26 cellular contexts compared by ENCODE assay signal in the genomic region with DNA sequence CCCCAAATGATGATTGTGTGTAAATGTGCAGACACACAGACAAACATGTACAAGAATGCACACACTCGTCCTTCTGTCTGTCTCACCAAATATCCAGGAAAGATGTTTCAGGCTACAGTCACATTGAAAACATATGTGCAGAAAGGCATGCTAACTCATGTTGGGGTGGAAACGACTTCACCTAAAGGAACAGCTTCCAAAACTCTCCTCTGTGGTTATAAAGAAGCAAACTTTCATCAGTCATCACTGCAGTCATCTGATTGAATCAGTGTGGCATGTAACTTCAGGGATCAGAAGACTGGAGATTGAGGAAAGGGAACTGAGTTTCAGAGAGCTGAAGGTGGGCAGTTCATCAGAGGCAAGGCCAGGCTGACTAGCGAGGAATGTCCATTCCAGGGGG.
"Had no signal": no experiment of that assay in that cellular context is flagged by ENCODE, and none has a peak within 500 bp of the region (broad histone marks: within the 10 kb centered on the region; RNA-seq: fewer than 3 reads in every experiment).

No MANE protein-coding gene starts in this region.

- H3K36me3 ChIP-seq: heart right ventricle, lower lobe of right lung, neutrophil, ovary, prostate gland, spleen, upper lobe of right lung had no signal

- H3K27ac ChIP-seq: heart right ventricle, lower lobe of right lung, neutrophil, ovary, prostate gland, spleen, upper lobe of right lung had no signal

- H3K4me3 ChIP-seq: heart right ventricle, lower lobe of right lung, ovary, prostate gland, spleen, upper lobe of right lung had no signal

- ATAC-seq: activated CD8-positive, alpha-beta memory T cell treated with anti-CD3 and anti-CD28 coated beads, Interleukin-2, amount 10 ng/mL, durations not matched to agents 7 days and 5 days; esophagus mucosa; heart right ventricle; left lobe of liver; lower lobe of right lung; naive thymus-derived CD4-positive, alpha-beta T cell; stimulated activated naive CD8-positive, alpha-beta T cell treated with anti-CD3 and anti-CD28 coated beads, Interleukin-15, Interleukin-2, amounts not matched to agents 100 U/mL and 50 U/mL, for 24 hours; T-helper 17 cell; upper lobe of right lung had no signal

- H3K27ac Mint-ChIP-seq: activated CD4-positive, alpha-beta memory T cell treated with anti-CD3 and anti-CD28 coated beads, Interleukin-2, amount 10 ng/mL, durations not matched to agents 7 days and 5 days; activated CD4-positive, alpha-beta T cell treated with anti-CD3 and anti-CD28 coated beads, Interleukin-2, amount 10 ng/mL, durations not matched to agents 24 days and 14 days; activated CD8-positive, alpha-beta memory T cell treated with anti-CD3 and anti-CD28 coated beads, Interleukin-2, amount 10 ng/mL, durations not matched to agents 7 days and 5 days; activated naive CD4-positive, alpha-beta T cell treated with anti-CD3 and anti-CD28 coated beads, Interleukin-2, amount 10 ng/mL, durations not matched to agents 7 days and 5 days; brain had no signal

- H3K9me3 Mint-ChIP-seq: activated CD4-positive, alpha-beta memory T cell treated with anti-CD3 and anti-CD28 coated beads, Interleukin-2, amount 10 ng/mL, durations not matched to agents 7 days and 5 days; activated CD4-positive, alpha-beta T cell treated with anti-CD3 and anti-CD28 coated beads, Interleukin-2, amount 10 ng/mL, durations not matched to agents 24 days and 14 days; activated naive CD4-positive, alpha-beta T cell treated with anti-CD3 and anti-CD28 coated beads, Interleukin-2, amount 10 ng/mL, durations not matched to agents 7 days and 5 days; brain; naive thymus-derived CD4-positive, alpha-beta T cell had no signal

- H3K36me3 Mint-ChIP-seq: activated CD8-positive, alpha-beta memory T cell treated with anti-CD3 and anti-CD28 coated beads, Interleukin-2, amount 10 ng/mL, durations not matched to agents 7 days and 5 days; brain had no signal

- H3K27me3 ChIP-seq: heart right ventricle, neutrophil, ovary, spleen, upper lobe of right lung had no signal

- H3K4me1 ChIP-seq: lower lobe of right lung, prostate gland, upper lobe of right lung had no signal

- H3K27me3 Mint-ChIP-seq: activated CD4-positive, alpha-beta T cell treated with anti-CD3 and anti-CD28 coated beads, Interleukin-2, amount 10 ng/mL, durations not matched to agents 24 days and 14 days; activated naive CD4-positive, alpha-beta T cell treated with anti-CD3 and anti-CD28 coated beads, Interleukin-2, amount 10 ng/mL, durations not matched to agents 7 days and 5 days; T-helper 17 cell had no signal

- H3K9me3 ChIP-seq: heart right ventricle, lower lobe of right lung, neutrophil, ovary, prostate gland, spleen, upper lobe of right lung had no signal

- H3K4me3 Mint-ChIP-seq: activated CD4-positive, alpha-beta memory T cell treated with anti-CD3 and anti-CD28 coated beads, Interleukin-2, amount 10 ng/mL, durations not matched to agents 7 days and 5 days; activated CD4-positive, alpha-beta T cell treated with anti-CD3 and anti-CD28 coated beads, Interleukin-2, amount 10 ng/mL, durations not matched to agents 24 days and 14 days; activated CD8-positive, alpha-beta memory T cell treated with anti-CD3 and anti-CD28 coated beads, Interleukin-2, amount 10 ng/mL, durations not matched to agents 7 days and 5 days; activated naive CD4-positive, alpha-beta T cell treated with anti-CD3 and anti-CD28 coated beads, Interleukin-2, amount 10 ng/mL, durations not matched to agents 7 days and 5 days; brain had no signal

- DNase-seq: activated CD4-positive, alpha-beta memory T cell treated with anti-CD3 and anti-CD28 coated beads, Interleukin-2, amount 10 ng/mL, durations not matched to agents 7 days and 5 days; activated CD4-positive, alpha-beta T cell treated with anti-CD3 and anti-CD28 coated beads, Interleukin-2, amount 10 ng/mL, durations not matched to agents 24 days and 14 days; activated CD4-positive, CD25-positive, alpha-beta regulatory T cell; activated CD8-positive, alpha-beta memory T cell treated with anti-CD3 and anti-CD28 coated beads, Interleukin-2, amount 10 ng/mL, durations not matched to agents 7 days and 5 days; activated effector memory CD4-positive, alpha-beta T cell treated with anti-CD3 and anti-CD28 coated beads, Interleukin-2, amount 50 U/mL, for 16 hours; activated naive CD4-positive, alpha-beta T cell treated with anti-CD3 and anti-CD28 coated beads, Interleukin-2, amount 10 ng/mL, durations not matched to agents 7 days and 5 days; activated T-cell treated with anti-CD3 and anti-CD28 coated beads for 4 hours; aorta; central memory CD4-positive, alpha-beta T cell; effector memory CD4-positive, alpha-beta T cell; heart right ventricle; kidney; lower lobe of right lung; mesendoderm; naive thymus-derived CD4-positive, alpha-beta T cell; ovary; spleen; stimulated activated CD4-positive, alpha-beta T cell treated with anti-CD3 and anti-CD28 coated beads, Interleukin-4, amount 100 ng/mL, for 1 hour; stimulated activated naive CD8-positive, alpha-beta T cell treated with anti-CD3 and anti-CD28 coated beads, Interleukin-15, Interleukin-2, amounts not matched to agents 100 U/mL and 50 U/mL, for 24 hours; T-helper 17 cell; upper lobe of right lung had no signal
